1 cellular context compared by ENCODE assay signal in genomic region chr2:3518496-3519254, GRCh38.
A peak's percentile ranks its signal among the peaks of the same experiment; 100 is the strongest.
TF ChIP-seq lines count a peak whose summit lies in the region.

No MANE protein-coding gene starts in this region.

TF ChIP-seq in IMR-90, 13 proteins besides CTCF, POLR2A, EP300 and RAD21 (continued from another document):
- TF ChIP-seq, protein P1, sequence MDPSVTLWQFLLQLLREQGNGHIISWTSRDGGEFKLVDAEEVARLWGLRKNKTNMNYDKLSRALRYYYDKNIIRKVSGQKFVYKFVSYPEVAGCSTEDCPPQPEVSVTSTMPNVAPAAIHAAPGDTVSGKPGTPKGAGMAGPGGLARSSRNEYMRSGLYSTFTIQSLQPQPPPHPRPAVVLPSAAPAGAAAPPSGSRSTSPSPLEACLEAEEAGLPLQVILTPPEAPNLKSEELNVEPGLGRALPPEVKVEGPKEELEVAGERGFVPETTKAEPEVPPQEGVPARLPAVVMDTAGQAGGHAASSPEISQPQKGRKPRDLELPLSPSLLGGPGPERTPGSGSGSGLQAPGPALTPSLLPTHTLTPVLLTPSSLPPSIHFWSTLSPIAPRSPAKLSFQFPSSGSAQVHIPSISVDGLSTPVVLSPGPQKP (IDR thresholded peaks at IDR 0.05; ENCODE audit: borderline replicate concordance, low read depth, low read length), result no peak
- TF ChIP-seq MAZ (IDR thresholded peaks at IDR 0.05; ENCODE audit: borderline replicate concordance, low read depth, low read length) (peak; percentile 95; the same call in 1 of the 2 replicates), FOS (IDR thresholded peaks at IDR 0.05; ENCODE audit: low read depth, low read length) (0 out of 2 replicates have a peak, but pooled peaks have one; percentile 9), SMC3 (IDR thresholded peaks at IDR 0.05; ENCODE audit: low read depth, low read length) (no peak), BHLHE40 (IDR thresholded peaks at IDR 0.05; ENCODE audit: low read depth, low read length) (no peak; the same call in 1 of the 2 replicates), RCOR1 (IDR thresholded peaks at IDR 0.05; ENCODE audit: insufficient replicate concordance, low read length) (no peak), USF2 (IDR thresholded peaks at IDR 0.05; ENCODE audit: low read depth, low read length) (no peak; the same call in 1 of the 2 replicates)
